1 cellular context compared by ENCODE assay signal in the genomic region with DNA sequence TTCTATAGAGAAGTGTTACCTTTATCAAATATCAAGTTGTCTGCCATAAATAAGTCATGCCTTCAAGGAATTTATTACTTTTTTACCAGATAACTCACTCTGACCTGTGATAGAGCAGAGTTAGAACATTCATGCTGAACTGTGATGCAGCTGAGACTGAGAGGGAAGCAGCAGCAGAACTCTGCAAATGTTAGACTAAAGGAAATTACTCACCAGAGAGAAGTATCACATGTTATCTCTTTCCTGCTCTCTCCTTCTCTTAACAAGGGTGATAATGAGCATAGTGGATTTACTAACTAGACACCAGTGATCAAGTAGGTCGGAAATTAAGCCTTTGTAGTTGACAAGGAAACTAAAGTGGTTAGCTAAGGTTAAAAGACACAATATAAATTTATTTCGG.
TF ChIP-seq lines count a peak whose summit lies in the region.

No MANE protein-coding gene starts in this region.

TF ChIP-seq in IMR-90, 13 proteins besides CTCF, POLR2A, EP300 and RAD21 (continued from another document):
- TF ChIP-seq ELK1 (IDR thresholded peaks at IDR 0.05; ENCODE audit: borderline replicate concordance, low read depth, low read length): no peak
- TF ChIP-seq MAFK (IDR thresholded peaks at IDR 0.05; ENCODE audit: low read depth, low read length): no peak
